In the genomic region with DNA sequence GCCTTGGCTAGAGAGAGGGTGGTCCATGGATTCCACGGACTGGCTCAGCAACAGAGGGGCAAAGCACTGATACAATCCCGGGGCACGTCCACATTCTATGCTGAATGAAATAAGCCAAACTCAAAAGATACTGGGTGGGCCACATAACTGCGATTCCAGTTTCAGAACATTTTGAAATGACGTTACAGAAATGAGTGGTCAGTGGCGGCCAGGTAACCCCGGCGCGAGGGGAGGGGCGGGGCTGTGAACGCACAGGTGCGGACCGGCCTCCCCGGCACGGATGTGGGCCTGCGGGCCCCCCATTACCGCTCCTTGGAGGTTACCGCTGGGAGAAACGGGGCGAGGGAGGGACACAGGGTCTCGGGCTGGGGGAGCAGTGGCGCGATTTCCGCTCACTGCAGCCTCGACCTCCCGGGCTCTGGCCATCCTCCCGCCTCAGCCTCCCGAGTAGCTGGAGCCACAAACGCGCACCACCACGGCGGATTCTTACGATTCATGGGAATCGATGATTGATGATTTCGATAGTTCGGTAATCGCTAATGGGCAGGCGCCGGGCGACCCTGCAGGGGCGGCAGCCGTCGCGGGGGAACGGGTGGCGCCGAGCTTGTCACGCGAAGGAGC, we compare ENCODE assay signal across 1 cellular context.
A peak's percentile ranks its signal among the peaks of the same experiment; 100 is the strongest.
TF ChIP-seq lines count a peak whose summit lies in the region.

No MANE protein-coding gene starts in this region.

TF ChIP-seq in HepG2, 621 proteins besides CTCF, POLR2A, EP300 and RAD21 (continued from another document and continues in another):
- TF ChIP-seq, protein P1, sequence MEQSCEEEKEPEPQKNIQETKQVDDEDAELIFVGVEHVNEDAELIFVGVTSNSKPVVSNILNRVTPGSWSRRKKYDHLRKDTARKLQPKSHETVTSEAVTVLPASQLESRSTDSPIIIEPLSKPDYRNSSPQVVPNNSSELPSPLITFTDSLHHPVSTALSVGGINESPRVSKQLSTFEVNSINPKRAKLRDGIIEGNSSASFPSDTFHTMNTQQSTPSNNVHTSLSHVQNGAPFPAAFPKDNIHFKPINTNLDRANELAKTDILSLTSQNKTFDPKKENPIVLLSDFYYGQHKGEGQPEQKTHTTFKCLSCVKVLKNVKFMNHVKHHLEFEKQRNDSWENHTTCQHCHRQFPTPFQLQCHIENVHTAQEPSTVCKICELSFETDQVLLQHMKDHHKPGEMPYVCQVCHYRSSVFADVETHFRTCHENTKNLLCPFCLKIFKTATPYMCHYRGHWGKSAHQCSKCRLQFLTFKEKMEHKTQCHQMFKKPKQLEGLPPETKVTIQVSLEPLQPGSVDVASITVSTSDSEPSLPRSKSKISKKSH (CRISPR knock-in tag; IDR thresholded peaks at IDR 0.05; ENCODE audit: borderline replicate concordance) = peak; percentile 58; the same call in 1 of the 2 replicates
- no peak for TF ChIP-seq ZKSCAN1 (IDR thresholded peaks at IDR 0.05; ENCODE audit: low read length)
- TF ChIP-seq, protein P2, sequence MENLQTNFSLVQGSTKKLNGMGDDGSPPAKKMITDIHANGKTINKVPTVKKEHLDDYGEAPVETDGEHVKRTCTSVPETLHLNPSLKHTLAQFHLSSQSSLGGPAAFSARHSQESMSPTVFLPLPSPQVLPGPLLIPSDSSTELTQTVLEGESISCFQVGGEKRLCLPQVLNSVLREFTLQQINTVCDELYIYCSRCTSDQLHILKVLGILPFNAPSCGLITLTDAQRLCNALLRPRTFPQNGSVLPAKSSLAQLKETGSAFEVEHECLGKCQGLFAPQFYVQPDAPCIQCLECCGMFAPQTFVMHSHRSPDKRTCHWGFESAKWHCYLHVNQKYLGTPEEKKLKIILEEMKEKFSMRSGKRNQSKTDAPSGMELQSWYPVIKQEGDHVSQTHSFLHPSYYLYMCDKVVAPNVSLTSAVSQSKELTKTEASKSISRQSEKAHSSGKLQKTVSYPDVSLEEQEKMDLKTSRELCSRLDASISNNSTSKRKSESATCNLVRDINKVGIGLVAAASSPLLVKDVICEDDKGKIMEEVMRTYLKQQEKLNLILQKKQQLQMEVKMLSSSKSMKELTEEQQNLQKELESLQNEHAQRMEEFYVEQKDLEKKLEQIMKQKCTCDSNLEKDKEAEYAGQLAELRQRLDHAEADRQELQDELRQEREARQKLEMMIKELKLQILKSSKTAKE (CRISPR knock-in tag; IDR thresholded peaks at IDR 0.05; ENCODE audit: borderline replicate concordance) = 0 out of 2 replicates have a peak, but pooled peaks have one; percentile 11
- TF ChIP-seq DNMT1 (CRISPR knock-in tag; IDR thresholded peaks at IDR 0.05) = no peak
- TF ChIP-seq ZNF878 (CRISPR knock-in tag; IDR thresholded peaks at IDR 0.05) = peak; percentile 64; the same call in 1 of the 2 replicates
- no peak for TF ChIP-seq NCOR1 (IDR thresholded peaks at IDR 0.05; ENCODE audit: borderline replicate concordance, low read length)
- TF ChIP-seq MEIS1 (CRISPR knock-in tag; IDR thresholded peaks at IDR 0.05; ENCODE audit: borderline replicate concordance) = no peak
- TF ChIP-seq PRMT3 (CRISPR knock-in tag; IDR thresholded peaks at IDR 0.05; ENCODE audit: borderline replicate concordance, low read depth) = 0 out of 2 replicates have a peak, but pooled peaks have one; percentile 89
- TF ChIP-seq, protein P3, sequence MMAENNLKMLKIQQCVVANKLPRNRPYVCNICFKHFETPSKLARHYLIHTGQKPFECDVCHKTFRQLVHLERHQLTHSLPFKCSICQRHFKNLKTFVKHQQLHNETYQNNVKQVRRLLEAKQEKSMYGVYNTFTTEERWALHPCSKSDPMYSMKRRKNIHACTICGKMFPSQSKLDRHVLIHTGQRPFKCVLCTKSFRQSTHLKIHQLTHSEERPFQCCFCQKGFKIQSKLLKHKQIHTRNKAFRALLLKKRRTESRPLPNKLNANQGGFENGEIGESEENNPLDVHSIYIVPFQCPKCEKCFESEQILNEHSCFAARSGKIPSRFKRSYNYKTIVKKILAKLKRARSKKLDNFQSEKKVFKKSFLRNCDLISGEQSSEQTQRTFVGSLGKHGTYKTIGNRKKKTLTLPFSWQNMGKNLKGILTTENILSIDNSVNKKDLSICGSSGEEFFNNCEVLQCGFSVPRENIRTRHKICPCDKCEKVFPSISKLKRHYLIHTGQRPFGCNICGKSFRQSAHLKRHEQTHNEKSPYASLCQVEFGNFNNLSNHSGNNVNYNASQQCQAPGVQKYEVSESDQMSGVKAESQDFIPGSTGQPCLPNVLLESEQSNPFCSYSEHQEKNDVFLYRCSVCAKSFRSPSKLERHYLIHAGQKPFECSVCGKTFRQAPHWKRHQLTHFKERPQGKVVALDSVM (CRISPR knock-in tag; IDR thresholded peaks at IDR 0.05) = peak; percentile 99
- no peak for TF ChIP-seq BCL6 (CRISPR knock-in tag; IDR thresholded peaks at IDR 0.05)
- no peak for TF ChIP-seq KMT2B (CRISPR knock-in tag; IDR thresholded peaks at IDR 0.05)
- TF ChIP-seq HOXA5 (CRISPR knock-in tag; IDR thresholded peaks at IDR 0.05) = no peak
- TF ChIP-seq ZNF607 (CRISPR knock-in tag; IDR thresholded peaks at IDR 0.05; ENCODE audit: borderline replicate concordance) = no peak
- TF ChIP-seq, protein P4, sequence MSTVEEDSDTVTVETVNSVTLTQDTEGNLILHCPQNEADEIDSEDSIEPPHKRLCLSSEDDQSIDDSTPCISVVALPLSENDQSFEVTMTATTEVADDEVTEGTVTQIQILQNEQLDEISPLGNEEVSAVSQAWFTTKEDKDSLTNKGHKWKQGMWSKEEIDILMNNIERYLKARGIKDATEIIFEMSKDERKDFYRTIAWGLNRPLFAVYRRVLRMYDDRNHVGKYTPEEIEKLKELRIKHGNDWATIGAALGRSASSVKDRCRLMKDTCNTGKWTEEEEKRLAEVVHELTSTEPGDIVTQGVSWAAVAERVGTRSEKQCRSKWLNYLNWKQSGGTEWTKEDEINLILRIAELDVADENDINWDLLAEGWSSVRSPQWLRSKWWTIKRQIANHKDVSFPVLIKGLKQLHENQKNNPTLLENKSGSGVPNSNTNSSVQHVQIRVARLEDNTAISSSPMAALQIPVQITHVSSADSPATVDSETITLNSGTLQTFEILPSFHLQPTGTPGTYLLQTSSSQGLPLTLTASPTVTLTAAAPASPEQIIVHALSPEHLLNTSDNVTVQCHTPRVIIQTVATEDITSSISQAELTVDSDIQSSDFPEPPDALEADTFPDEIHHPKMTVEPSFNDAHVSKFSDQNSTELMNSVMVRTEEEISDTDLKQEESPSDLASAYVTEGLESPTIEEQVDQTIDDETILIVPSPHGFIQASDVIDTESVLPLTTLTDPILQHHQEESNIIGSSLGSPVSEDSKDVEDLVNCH (CRISPR knock-in tag; IDR thresholded peaks at IDR 0.05) = no peak
- TF ChIP-seq ZNF83 (CRISPR knock-in tag; IDR thresholded peaks at IDR 0.05; ENCODE audit: borderline replicate concordance) = no peak
- TF ChIP-seq CHCHD3 (CRISPR knock-in tag; IDR thresholded peaks at IDR 0.05) = 0 out of 2 replicates have a peak, but pooled peaks have one; percentile 83
- no peak; the same call in 1 of the 2 replicates for TF ChIP-seq WIZ (CRISPR knock-in tag; IDR thresholded peaks at IDR 0.05)
- TF ChIP-seq TCF7L2 (IDR thresholded peaks at IDR 0.05; ENCODE audit: low read depth, low read length) = no peak
- TF ChIP-seq, protein P5, sequence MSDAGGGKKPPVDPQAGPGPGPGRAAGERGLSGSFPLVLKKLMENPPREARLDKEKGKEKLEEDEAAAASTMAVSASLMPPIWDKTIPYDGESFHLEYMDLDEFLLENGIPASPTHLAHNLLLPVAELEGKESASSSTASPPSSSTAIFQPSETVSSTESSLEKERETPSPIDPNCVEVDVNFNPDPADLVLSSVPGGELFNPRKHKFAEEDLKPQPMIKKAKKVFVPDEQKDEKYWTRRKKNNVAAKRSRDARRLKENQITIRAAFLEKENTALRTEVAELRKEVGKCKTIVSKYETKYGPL (CRISPR knock-in tag; IDR thresholded peaks at IDR 0.05) = no peak
- TF ChIP-seq ZNF747 (CRISPR knock-in tag; IDR thresholded peaks at IDR 0.05; ENCODE audit: borderline replicate concordance) = no peak
- TF ChIP-seq, protein P6, sequence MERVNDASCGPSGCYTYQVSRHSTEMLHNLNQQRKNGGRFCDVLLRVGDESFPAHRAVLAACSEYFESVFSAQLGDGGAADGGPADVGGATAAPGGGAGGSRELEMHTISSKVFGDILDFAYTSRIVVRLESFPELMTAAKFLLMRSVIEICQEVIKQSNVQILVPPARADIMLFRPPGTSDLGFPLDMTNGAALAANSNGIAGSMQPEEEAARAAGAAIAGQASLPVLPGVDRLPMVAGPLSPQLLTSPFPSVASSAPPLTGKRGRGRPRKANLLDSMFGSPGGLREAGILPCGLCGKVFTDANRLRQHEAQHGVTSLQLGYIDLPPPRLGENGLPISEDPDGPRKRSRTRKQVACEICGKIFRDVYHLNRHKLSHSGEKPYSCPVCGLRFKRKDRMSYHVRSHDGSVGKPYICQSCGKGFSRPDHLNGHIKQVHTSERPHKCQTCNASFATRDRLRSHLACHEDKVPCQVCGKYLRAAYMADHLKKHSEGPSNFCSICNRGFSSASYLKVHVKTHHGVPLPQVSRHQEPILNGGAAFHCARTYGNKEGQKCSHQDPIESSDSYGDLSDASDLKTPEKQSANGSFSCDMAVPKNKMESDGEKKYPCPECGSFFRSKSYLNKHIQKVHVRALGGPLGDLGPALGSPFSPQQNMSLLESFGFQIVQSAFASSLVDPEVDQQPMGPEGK (CRISPR knock-in tag; IDR thresholded peaks at IDR 0.05) = peak; percentile 66; the same call in 1 of the 2 replicates
- no peak for TF ChIP-seq ZNF468 (CRISPR knock-in tag; IDR thresholded peaks at IDR 0.05)
- TF ChIP-seq, protein P7, sequence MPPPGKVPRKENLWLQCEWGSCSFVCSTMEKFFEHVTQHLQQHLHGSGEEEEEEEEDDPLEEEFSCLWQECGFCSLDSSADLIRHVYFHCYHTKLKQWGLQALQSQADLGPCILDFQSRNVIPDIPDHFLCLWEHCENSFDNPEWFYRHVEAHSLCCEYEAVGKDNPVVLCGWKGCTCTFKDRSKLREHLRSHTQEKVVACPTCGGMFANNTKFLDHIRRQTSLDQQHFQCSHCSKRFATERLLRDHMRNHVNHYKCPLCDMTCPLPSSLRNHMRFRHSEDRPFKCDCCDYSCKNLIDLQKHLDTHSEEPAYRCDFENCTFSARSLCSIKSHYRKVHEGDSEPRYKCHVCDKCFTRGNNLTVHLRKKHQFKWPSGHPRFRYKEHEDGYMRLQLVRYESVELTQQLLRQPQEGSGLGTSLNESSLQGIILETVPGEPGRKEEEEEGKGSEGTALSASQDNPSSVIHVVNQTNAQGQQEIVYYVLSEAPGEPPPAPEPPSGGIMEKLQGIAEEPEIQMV (CRISPR knock-in tag; IDR thresholded peaks at IDR 0.05; ENCODE audit: low read depth) = no peak
- TF ChIP-seq EHMT2 (IDR thresholded peaks at IDR 0.05; ENCODE audit: borderline replicate concordance, low read depth, low read length) = no peak
- TF ChIP-seq, protein P8, sequence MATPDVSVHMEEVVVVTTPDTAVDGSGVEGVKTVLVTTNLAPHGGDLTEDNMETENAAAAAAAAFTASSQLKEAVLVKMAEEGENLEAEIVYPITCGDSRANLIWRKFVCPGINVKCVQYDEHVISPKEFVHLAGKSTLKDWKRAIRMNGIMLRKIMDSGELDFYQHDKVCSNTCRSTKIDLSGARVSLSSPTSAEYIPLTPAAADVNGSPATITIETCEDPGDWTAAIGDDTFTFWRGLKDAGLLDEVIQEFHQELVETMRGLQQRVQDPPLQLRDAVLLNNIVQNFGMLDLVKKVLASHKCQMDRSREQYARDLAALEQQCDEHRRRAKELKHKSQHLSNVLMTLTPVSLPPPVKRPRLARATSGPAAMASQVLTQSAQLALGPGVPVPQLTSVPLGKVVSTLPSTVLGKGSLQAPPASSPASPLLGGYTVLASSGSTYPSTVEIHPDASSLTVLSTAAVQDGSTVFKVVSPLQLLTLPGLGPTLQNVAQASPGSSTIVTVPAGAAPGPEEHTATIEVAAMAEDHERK (CRISPR knock-in tag; IDR thresholded peaks at IDR 0.05; ENCODE audit: low read depth) = no peak
- no peak for TF ChIP-seq ZNF292 (CRISPR knock-in tag; IDR thresholded peaks at IDR 0.05; ENCODE audit: borderline replicate concordance, low read depth)
- TF ChIP-seq HOXA3 (CRISPR knock-in tag; IDR thresholded peaks at IDR 0.05) = no peak
- no peak for TF ChIP-seq MED13 (CRISPR knock-in tag; IDR thresholded peaks at IDR 0.05)
- TF ChIP-seq, protein P9, sequence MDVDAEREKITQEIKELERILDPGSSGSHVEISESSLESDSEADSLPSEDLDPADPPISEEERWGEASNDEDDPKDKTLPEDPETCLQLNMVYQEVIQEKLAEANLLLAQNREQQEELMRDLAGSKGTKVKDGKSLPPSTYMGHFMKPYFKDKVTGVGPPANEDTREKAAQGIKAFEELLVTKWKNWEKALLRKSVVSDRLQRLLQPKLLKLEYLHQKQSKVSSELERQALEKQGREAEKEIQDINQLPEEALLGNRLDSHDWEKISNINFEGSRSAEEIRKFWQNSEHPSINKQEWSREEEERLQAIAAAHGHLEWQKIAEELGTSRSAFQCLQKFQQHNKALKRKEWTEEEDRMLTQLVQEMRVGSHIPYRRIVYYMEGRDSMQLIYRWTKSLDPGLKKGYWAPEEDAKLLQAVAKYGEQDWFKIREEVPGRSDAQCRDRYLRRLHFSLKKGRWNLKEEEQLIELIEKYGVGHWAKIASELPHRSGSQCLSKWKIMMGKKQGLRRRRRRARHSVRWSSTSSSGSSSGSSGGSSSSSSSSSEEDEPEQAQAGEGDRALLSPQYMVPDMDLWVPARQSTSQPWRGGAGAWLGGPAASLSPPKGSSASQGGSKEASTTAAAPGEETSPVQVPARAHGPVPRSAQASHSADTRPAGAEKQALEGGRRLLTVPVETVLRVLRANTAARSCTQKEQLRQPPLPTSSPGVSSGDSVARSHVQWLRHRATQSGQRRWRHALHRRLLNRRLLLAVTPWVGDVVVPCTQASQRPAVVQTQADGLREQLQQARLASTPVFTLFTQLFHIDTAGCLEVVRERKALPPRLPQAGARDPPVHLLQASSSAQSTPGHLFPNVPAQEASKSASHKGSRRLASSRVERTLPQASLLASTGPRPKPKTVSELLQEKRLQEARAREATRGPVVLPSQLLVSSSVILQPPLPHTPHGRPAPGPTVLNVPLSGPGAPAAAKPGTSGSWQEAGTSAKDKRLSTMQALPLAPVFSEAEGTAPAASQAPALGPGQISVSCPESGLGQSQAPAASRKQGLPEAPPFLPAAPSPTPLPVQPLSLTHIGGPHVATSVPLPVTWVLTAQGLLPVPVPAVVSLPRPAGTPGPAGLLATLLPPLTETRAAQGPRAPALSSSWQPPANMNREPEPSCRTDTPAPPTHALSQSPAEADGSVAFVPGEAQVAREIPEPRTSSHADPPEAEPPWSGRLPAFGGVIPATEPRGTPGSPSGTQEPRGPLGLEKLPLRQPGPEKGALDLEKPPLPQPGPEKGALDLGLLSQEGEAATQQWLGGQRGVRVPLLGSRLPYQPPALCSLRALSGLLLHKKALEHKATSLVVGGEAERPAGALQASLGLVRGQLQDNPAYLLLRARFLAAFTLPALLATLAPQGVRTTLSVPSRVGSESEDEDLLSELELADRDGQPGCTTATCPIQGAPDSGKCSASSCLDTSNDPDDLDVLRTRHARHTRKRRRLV (CRISPR knock-in tag; IDR thresholded peaks at IDR 0.05) = peak; percentile 28; the same call in 1 of the 2 replicates
- no peak for TF ChIP-seq MBNL3 (CRISPR knock-in tag; conservative IDR thresholded peaks at IDR 0.05)
- TF ChIP-seq KDM4B (CRISPR knock-in tag; IDR thresholded peaks at IDR 0.05) = no peak
- TF ChIP-seq, protein P10, sequence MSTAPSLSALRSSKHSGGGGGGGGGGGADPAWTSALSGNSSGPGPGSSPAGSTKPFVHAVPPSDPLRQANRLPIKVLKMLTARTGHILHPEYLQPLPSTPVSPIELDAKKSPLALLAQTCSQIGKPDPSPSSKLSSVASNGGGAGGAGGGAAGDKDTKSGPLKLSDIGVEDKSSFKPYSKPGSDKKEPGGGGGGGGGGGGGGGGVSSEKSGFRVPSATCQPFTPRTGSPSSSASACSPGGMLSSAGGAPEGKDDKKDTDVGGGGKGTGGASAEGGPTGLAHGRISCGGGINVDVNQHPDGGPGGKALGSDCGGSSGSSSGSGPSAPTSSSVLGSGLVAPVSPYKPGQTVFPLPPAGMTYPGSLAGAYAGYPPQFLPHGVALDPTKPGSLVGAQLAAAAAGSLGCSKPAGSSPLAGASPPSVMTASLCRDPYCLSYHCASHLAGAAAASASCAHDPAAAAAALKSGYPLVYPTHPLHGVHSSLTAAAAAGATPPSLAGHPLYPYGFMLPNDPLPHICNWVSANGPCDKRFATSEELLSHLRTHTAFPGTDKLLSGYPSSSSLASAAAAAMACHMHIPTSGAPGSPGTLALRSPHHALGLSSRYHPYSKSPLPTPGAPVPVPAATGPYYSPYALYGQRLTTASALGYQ (CRISPR knock-in tag; IDR thresholded peaks at IDR 0.05) = no peak
